Comparison of ENCODE assay signal across 21 cellular contexts in genomic region chr6:32643904-32644303, GRCh38. TPM values are rescaled to one million over a fixed set of nuclear protein-coding genes. Genes with fewer than 3 reads are reported as not detected.
DNase-seq lines count a peak whose midpoint lies in the region; ATAC-seq, FAIRE-seq and TF ChIP-seq lines count a peak whose summit lies in the region.
"Had no signal": no experiment of that assay in that cellular context is flagged by ENCODE, and none has a peak within 500 bp of the region (broad histone marks: within the 10 kb centered on the region; RNA-seq: fewer than 3 reads in every experiment).

No MANE protein-coding gene starts in this region.

- no peak overlapping the region for H3K27ac ChIP-seq in Karpas-422 (ENCODE audit: low read length)
- no peak overlapping the region for H3K27ac ChIP-seq in kidney (ENCODE audit: low read depth in 2 of 2, low read length in 2 of 2)
- H3K27ac ChIP-seq: BLaER1 had no signal

- no peak overlapping the region for H2AFZ ChIP-seq in Karpas-422 (ENCODE audit: low read length)
- H2AFZ ChIP-seq: GM23338 had no signal

- no peak overlapping the region for H3K4me2 ChIP-seq in Karpas-422 (ENCODE audit: low read depth, low read length, poor library complexity, severe bottlenecking)
- H3K4me2 ChIP-seq: BLaER1, GM23338 had no signal

- H4K20me1 ChIP-seq in Karpas-422 (ENCODE audit: insufficient read depth, low read depth, low read length), result no peaks in the 10 kb centered on the region
- H4K20me1 ChIP-seq: BLaER1 had no signal

- H3K4me1 ChIP-seq in Karpas-422 (ENCODE audit: low read length), result peaks cover 15% of the 10 kb centered on the region
- H3K4me1 ChIP-seq in kidney (ENCODE audit: control insufficient read depth in 1 of 2, insufficient read depth in 1 of 2, low read depth in 1 of 2, low read length in 2 of 2), result no peaks in the 10 kb centered on the region
- H3K4me1 ChIP-seq: BLaER1 had no signal

- peaks cover 15% of the 10 kb centered on the region for H3K79me2 ChIP-seq in Karpas-422 (ENCODE audit: low read length)

- no peaks in the 10 kb centered on the region for H3K27me3 ChIP-seq in Karpas-422 (ENCODE audit: low read length)
- H3K27me3 ChIP-seq: BLaER1 had no signal

- H3K9ac ChIP-seq in Karpas-422 (ENCODE audit: low read length) (no peak overlapping the region), kidney (ENCODE audit: low read length in 2 of 2) (no peak overlapping the region)
- H3K9ac ChIP-seq: BLaER1 had no signal

- H3K27me3 Mint-ChIP-seq in naive B cell, result no peaks in the 10 kb centered on the region

- H3K27ac Mint-ChIP-seq in naive B cell, result peak overlapping the region in 5 of 6 donors; percentile 57 to 100 (median 80)
- H3K27ac Mint-ChIP-seq: CD8-positive, alpha-beta T cell; GM23338 had no signal

- H3K4me3 ChIP-seq in Karpas-422 (ENCODE audit: low read length) (no peak overlapping the region), kidney (ENCODE audit: low read length in 2 of 2) (no peak overlapping the region)
- H3K4me3 ChIP-seq: BLaER1, GM23338 had no signal

- no peak for FAIRE-seq in kidney (lab: Jason Lieb, UNC)
- FAIRE-seq: A204.1, H54, HepG2 had no signal

- H3K36me3 Mint-ChIP-seq in naive B cell, result peaks cover 58 to 79% of the 10 kb centered on the region in 2 donors
- H3K36me3 Mint-ChIP-seq: CD8-positive, alpha-beta T cell had no signal

- H3K9me3 ChIP-seq in Karpas-422 (ENCODE audit: low read length) (no peaks in the 10 kb centered on the region), kidney (ENCODE audit: control insufficient read depth in 1 of 2, low read length in 2 of 2) (no peaks in the 10 kb centered on the region)
- H3K9me3 ChIP-seq: BLaER1 had no signal

- ATAC-seq in GM18505 (IDR thresholded peaks at IDR 0.05; ENCODE audit: unreplicated experiment), result no peak
- no peak for ATAC-seq in naive B cell (ENCODE audit: low read depth in 2 of 2)
- no peak for ATAC-seq in HG02884 (IDR thresholded peaks at IDR 0.05; ENCODE audit: unreplicated experiment)
- ATAC-seq in HG03139 (IDR thresholded peaks at IDR 0.05; ENCODE audit: unreplicated experiment), result no peak
- ATAC-seq: CD8-positive, alpha-beta T cell; GM23338; HepG2 had no signal

- H3K4me3 Mint-ChIP-seq in naive B cell, result peak overlapping the region in 5 of 8 donors; percentile 20 to 99 (median 87)
- H3K4me3 Mint-ChIP-seq: CD14-positive monocyte; CD8-positive, alpha-beta T cell; GM23338 had no signal

- H3K9me2 ChIP-seq in Karpas-422 (replicated peaks; ENCODE audit: insufficient read depth, low read length), result no peaks in the 10 kb centered on the region

- H3K9me3 Mint-ChIP-seq in naive B cell, result peaks cover 0 to 16% (median 4%) of the 10 kb centered on the region in 7 donors
- H3K9me3 Mint-ChIP-seq: CD8-positive, alpha-beta T cell had no signal

- peak; percentile 34 for TF ChIP-seq POLR2A in GM18505 (IDR thresholded peaks at IDR 0.05; ENCODE audit: borderline replicate concordance, extremely low read depth, insufficient read depth, insufficient read length)

- H3K36me3 ChIP-seq in Karpas-422 (ENCODE audit: insufficient read depth, low read length) (peaks cover 23% of the 10 kb centered on the region), kidney (ENCODE audit: control insufficient read depth in 1 of 2, insufficient read depth in 2 of 2, low read length in 2 of 2) (no peaks in the 10 kb centered on the region)
- H3K36me3 ChIP-seq: BLaER1 had no signal

- peaks cover 69 to 84% (median 70%) of the 10 kb centered on the region in 3 donors for H3K4me1 Mint-ChIP-seq in naive B cell

- TF ChIP-seq CTCF in kidney (IDR thresholded peaks at IDR 0.05; ENCODE audit: borderline replicate concordance, extremely low read depth, insufficient read depth), result no peak

- DNase-seq in Karpas-422 (peak; percentile 36), naive B cell (no peak), activated T-cell treated with anti-CD3 and anti-CD28 coated beads for 4 hours (no peak), kidney (no peak)
- DNase-seq: AML-193; Calu3; CD8-positive, alpha-beta T cell; DMS79 treated with DMSO at 0.1 percent for 48 hours; GF-D8; HCEC 1CT; KG1 had no signal

- intact Hi-C loops in kidney (cut with DNase I), result no loop called here

RNA-seq across cellular contexts. Expression of gene HLA-DQA1, which starts 6.7 kb away (rescaled TPM):
- 216 and 309 TPM in 2 replicates for total RNA-seq in Karpas-422 (2014; rRNA removed; shearing (Covaris generic); ENCODE audit: low replicate concordance)
- 1,000 to 10,000 TPM in 2 of 6 donors, 100 to 1,000 TPM in 4; 309 to 1,253 (median 783) TPM for polyA plus RNA-seq in naive B cell (ENCODE audit: low read depth in 6 of 6)
- total RNA-seq in kidney, result 63.5 TPM
- 29.6 TPM for polyA plus RNA-seq in kidney (ENCODE audit: insufficient read depth, low read depth, low replicate concordance)
- total RNA-seq: GM23338, HepG2, LHCN-M2 had no signal
- polyA plus RNA-seq: HepG2 had no signal

RNA-seq across cellular contexts. Expression of gene HLA-DQB1, which starts 22.6 kb away (rescaled TPM):
- total RNA-seq in Karpas-422 (2014; rRNA removed; shearing (Covaris generic); ENCODE audit: low replicate concordance), result 79.1 and 126 TPM in 2 replicates
- polyA plus RNA-seq in naive B cell (ENCODE audit: low read depth in 6 of 6), result 1,000 to 10,000 TPM in 5 of 6 donors, 100 to 1,000 TPM in 1; 140 to 2,258 (median 1,433) TPM
- 13.8 TPM for total RNA-seq in kidney
- polyA plus RNA-seq in kidney (ENCODE audit: insufficient read depth, low read depth, low replicate concordance), result 48.0 TPM
- total RNA-seq: HepG2, LHCN-M2 had no signal
- polyA plus RNA-seq: HepG2 had no signal

RNA-seq across cellular contexts. Expression of gene HLA-DRB1, which starts 54.3 kb away (rescaled TPM):
- total RNA-seq in Karpas-422 (2014; rRNA removed; shearing (Covaris generic); ENCODE audit: low replicate concordance), result 281 and 366 TPM in 2 replicates
- polyA plus RNA-seq in naive B cell (ENCODE audit: low read depth in 6 of 6) (1,000 to 10,000 TPM; 2,451 to 5,170 (median 4,939) TPM), kidney (ENCODE audit: insufficient read depth, low read depth, low replicate concordance) (280 TPM)
- 267 TPM for total RNA-seq in kidney
- polyA plus RNA-seq: HepG2 had no signal
